ENCODE assay signal across 1 cellular context in the genomic region with DNA sequence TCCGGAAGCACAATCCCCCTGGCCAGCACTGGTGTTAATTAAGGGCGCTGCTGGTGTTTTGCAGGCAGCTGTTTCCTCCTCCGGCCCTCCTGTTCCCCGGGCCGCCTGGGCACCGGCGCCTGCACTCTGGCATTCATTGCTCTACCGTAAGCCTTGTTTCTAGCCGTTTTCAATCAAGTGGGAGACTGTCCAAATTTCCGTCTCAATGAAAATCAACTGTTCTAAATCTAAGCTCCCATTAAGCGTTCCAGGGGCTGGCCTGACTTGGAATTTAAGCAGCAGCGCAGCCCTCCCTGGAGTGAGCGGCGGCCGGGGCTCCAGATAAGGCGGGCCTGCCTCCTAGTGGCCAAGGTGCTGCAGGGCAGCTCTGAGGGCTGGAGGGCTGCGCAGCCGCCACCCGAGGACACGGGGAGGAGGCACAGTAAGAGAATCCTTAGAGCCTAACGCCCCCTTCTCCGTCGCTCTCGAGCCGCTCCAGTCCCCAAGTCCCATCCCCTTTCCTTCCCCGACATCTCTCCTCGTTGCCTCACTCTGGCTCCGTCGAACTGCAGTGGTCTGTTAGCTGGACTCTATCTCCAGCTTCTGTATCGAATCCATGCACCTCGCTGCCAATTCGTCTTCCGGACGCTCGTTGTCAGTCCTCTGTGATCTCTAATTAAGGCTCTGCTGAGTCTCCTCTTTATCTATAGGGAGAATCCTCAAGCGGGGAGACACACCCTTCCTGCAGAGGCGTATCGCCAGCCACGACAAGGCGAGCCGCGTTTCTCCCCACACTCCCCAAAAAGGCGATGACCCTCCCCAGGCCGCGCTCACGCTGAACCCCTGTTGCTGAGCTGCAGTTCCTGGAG.
TF ChIP-seq lines count a peak whose summit lies in the region.

No MANE protein-coding gene starts in this region.

TF ChIP-seq in H1, 55 proteins besides CTCF, POLR2A, EP300 and RAD21 (continued from another document):
- no peak for TF ChIP-seq SP4 (IDR thresholded peaks at IDR 0.05; ENCODE audit: low read length)
- TF ChIP-seq BCL11A (IDR thresholded peaks at IDR 0.05; ENCODE audit: low read depth in 2 of 2, low read length in 2 of 2) = no peak
- 0 out of 2 replicates have a peak, but pooled peaks have one; percentile 31 for TF ChIP-seq JUND (IDR thresholded peaks at IDR 0.05; ENCODE audit: low read length)
- TF ChIP-seq CEBPB (IDR thresholded peaks at IDR 0.05; ENCODE audit: low read depth, low read length) = no peak
- TF ChIP-seq TCF12 (IDR thresholded peaks at IDR 0.05; ENCODE audit: low read depth, low read length) = no peak
- no peak for TF ChIP-seq RXRA (IDR thresholded peaks at IDR 0.05; ENCODE audit: insufficient read depth, low read depth, low read length)
- TF ChIP-seq CREB1 (IDR thresholded peaks at IDR 0.05) = no peak
- peak; percentile 63; the same call in 1 of the 2 replicates for TF ChIP-seq GTF2F1 (IDR thresholded peaks at IDR 0.05; ENCODE audit: borderline replicate concordance, low read depth, low read length)
- TF ChIP-seq TAF1 (IDR thresholded peaks at IDR 0.05; ENCODE audit: low read depth, low read length) = no peak
- TF ChIP-seq KDM4A (IDR thresholded peaks at IDR 0.05; ENCODE audit: low read depth, low read length, severe bottlenecking) = no peak
- no peak for TF ChIP-seq CHD2 (IDR thresholded peaks at IDR 0.05; ENCODE audit: low read length)
- no peak for TF ChIP-seq TBP (IDR thresholded peaks at IDR 0.05; ENCODE audit: low read depth, low read length)
- TF ChIP-seq EGR1 (IDR thresholded peaks at IDR 0.05; ENCODE audit: borderline replicate concordance, low read depth, low read length) = no peak
- TF ChIP-seq ASH2L (IDR thresholded peaks at IDR 0.05; ENCODE audit: low read length) = peak; percentile 79
- no peak for TF ChIP-seq CBX8 (IDR thresholded peaks at IDR 0.05; ENCODE audit: borderline replicate concordance, low read depth, low read length)
- TF ChIP-seq RBBP5 (IDR thresholded peaks at IDR 0.05; ENCODE audit: borderline replicate concordance, low read depth, low read length) = 0 out of 2 replicates have a peak, but pooled peaks have one; percentile 41
- TF ChIP-seq, protein P1, sequence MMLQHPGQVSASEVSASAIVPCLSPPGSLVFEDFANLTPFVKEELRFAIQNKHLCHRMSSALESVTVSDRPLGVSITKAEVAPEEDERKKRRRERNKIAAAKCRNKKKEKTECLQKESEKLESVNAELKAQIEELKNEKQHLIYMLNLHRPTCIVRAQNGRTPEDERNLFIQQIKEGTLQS (IDR thresholded peaks at IDR 0.05; ENCODE audit: insufficient read depth, low read depth, low read length) = no peak
- TF ChIP-seq SIN3A (conservative IDR thresholded peaks at IDR 0.05 in 1 of 2, IDR thresholded peaks at IDR 0.05 in 1 of 2; ENCODE audit: low read depth in 1 of 2, low read length in 2 of 2) = no peak
- no peak for TF ChIP-seq KDM1A (IDR thresholded peaks at IDR 0.05; ENCODE audit: borderline replicate concordance, low read length)
- TF ChIP-seq SIX5 (IDR thresholded peaks at IDR 0.05; ENCODE audit: low read depth, low read length) = no peak
- no peak for TF ChIP-seq BACH1 (IDR thresholded peaks at IDR 0.05; ENCODE audit: low read length)
- no peak for TF ChIP-seq SIRT6 (IDR thresholded peaks at IDR 0.05; ENCODE audit: low read length)
- TF ChIP-seq PHF8 (conservative IDR thresholded peaks at IDR 0.05; ENCODE audit: low read depth, low read length) = no peak; the same call in 1 of the 2 replicates
- no peak for TF ChIP-seq CBX5 (IDR thresholded peaks at IDR 0.05; ENCODE audit: low read depth, low read length)
- no peak for TF ChIP-seq CTBP2 (IDR thresholded peaks at IDR 0.05; ENCODE audit: borderline replicate concordance, insufficient read depth, insufficient read length, low read length)
- no peak for TF ChIP-seq SAP30 (IDR thresholded peaks at IDR 0.05; ENCODE audit: insufficient read depth, insufficient replicate concordance, low read length)
- TF ChIP-seq RFX5 (IDR thresholded peaks at IDR 0.05; ENCODE audit: borderline replicate concordance, low read depth, low read length) = no peak
- no peak for TF ChIP-seq JUN (IDR thresholded peaks at IDR 0.05; ENCODE audit: low read depth, low read length)
- no peak for TF ChIP-seq SP1 (IDR thresholded peaks at IDR 0.05; ENCODE audit: low read depth, low read length)
- TF ChIP-seq NRF1 (IDR thresholded peaks at IDR 0.05; ENCODE audit: low read depth, low read length) = peak; percentile 25; the same call in 1 of the 2 replicates
- no peak for TF ChIP-seq FOSL1 (IDR thresholded peaks at IDR 0.05; ENCODE audit: insufficient read depth, low read depth, low read length)
- TF ChIP-seq GABPA (IDR thresholded peaks at IDR 0.05; ENCODE audit: borderline replicate concordance, insufficient read depth, low read length) = no peak
- TF ChIP-seq HDAC2 (IDR thresholded peaks at IDR 0.05; ENCODE audit: borderline replicate concordance in 1 of 2, low read depth in 2 of 2, low read length in 2 of 2) = 0 out of 4 replicates have a peak, but pooled peaks of 1 of the 2 experiments have one; percentile 41
- no peak for TF ChIP-seq SP2 (IDR thresholded peaks at IDR 0.05; ENCODE audit: low read length)
- TF ChIP-seq POU5F1 (IDR thresholded peaks at IDR 0.05; ENCODE audit: low read depth, low read length) = no peak
- TF ChIP-seq, protein P2, sequence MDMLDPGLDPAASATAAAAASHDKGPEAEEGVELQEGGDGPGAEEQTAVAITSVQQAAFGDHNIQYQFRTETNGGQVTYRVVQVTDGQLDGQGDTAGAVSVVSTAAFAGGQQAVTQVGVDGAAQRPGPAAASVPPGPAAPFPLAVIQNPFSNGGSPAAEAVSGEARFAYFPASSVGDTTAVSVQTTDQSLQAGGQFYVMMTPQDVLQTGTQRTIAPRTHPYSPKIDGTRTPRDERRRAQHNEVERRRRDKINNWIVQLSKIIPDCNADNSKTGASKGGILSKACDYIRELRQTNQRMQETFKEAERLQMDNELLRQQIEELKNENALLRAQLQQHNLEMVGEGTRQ (IDR thresholded peaks at IDR 0.05; ENCODE audit: low read length) = no peak
- TF ChIP-seq, protein P3, sequence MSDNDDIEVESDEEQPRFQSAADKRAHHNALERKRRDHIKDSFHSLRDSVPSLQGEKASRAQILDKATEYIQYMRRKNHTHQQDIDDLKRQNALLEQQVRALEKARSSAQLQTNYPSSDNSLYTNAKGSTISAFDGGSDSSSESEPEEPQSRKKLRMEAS (IDR thresholded peaks at IDR 0.05) = peak; percentile 32; the same call in 1 of the 2 replicates
- TF ChIP-seq RNF2 (IDR thresholded peaks at IDR 0.05; ENCODE audit: borderline replicate concordance, low read depth, low read length, missing control alignments, poor library complexity, severe bottlenecking) = no peak
- TF ChIP-seq, protein P4, sequence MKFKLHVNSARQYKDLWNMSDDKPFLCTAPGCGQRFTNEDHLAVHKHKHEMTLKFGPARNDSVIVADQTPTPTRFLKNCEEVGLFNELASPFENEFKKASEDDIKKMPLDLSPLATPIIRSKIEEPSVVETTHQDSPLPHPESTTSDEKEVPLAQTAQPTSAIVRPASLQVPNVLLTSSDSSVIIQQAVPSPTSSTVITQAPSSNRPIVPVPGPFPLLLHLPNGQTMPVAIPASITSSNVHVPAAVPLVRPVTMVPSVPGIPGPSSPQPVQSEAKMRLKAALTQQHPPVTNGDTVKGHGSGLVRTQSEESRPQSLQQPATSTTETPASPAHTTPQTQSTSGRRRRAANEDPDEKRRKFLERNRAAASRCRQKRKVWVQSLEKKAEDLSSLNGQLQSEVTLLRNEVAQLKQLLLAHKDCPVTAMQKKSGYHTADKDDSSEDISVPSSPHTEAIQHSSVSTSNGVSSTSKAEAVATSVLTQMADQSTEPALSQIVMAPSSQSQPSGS (IDR thresholded peaks at IDR 0.05; ENCODE audit: low read length) = no peak
- peak; percentile 74 for TF ChIP-seq TEAD4 (IDR thresholded peaks at IDR 0.05; ENCODE audit: low read depth, low read length)
- TF ChIP-seq CHD1 (IDR thresholded peaks at IDR 0.05; ENCODE audit: low read depth, low read length) = no peak
- TF ChIP-seq, protein P5, sequence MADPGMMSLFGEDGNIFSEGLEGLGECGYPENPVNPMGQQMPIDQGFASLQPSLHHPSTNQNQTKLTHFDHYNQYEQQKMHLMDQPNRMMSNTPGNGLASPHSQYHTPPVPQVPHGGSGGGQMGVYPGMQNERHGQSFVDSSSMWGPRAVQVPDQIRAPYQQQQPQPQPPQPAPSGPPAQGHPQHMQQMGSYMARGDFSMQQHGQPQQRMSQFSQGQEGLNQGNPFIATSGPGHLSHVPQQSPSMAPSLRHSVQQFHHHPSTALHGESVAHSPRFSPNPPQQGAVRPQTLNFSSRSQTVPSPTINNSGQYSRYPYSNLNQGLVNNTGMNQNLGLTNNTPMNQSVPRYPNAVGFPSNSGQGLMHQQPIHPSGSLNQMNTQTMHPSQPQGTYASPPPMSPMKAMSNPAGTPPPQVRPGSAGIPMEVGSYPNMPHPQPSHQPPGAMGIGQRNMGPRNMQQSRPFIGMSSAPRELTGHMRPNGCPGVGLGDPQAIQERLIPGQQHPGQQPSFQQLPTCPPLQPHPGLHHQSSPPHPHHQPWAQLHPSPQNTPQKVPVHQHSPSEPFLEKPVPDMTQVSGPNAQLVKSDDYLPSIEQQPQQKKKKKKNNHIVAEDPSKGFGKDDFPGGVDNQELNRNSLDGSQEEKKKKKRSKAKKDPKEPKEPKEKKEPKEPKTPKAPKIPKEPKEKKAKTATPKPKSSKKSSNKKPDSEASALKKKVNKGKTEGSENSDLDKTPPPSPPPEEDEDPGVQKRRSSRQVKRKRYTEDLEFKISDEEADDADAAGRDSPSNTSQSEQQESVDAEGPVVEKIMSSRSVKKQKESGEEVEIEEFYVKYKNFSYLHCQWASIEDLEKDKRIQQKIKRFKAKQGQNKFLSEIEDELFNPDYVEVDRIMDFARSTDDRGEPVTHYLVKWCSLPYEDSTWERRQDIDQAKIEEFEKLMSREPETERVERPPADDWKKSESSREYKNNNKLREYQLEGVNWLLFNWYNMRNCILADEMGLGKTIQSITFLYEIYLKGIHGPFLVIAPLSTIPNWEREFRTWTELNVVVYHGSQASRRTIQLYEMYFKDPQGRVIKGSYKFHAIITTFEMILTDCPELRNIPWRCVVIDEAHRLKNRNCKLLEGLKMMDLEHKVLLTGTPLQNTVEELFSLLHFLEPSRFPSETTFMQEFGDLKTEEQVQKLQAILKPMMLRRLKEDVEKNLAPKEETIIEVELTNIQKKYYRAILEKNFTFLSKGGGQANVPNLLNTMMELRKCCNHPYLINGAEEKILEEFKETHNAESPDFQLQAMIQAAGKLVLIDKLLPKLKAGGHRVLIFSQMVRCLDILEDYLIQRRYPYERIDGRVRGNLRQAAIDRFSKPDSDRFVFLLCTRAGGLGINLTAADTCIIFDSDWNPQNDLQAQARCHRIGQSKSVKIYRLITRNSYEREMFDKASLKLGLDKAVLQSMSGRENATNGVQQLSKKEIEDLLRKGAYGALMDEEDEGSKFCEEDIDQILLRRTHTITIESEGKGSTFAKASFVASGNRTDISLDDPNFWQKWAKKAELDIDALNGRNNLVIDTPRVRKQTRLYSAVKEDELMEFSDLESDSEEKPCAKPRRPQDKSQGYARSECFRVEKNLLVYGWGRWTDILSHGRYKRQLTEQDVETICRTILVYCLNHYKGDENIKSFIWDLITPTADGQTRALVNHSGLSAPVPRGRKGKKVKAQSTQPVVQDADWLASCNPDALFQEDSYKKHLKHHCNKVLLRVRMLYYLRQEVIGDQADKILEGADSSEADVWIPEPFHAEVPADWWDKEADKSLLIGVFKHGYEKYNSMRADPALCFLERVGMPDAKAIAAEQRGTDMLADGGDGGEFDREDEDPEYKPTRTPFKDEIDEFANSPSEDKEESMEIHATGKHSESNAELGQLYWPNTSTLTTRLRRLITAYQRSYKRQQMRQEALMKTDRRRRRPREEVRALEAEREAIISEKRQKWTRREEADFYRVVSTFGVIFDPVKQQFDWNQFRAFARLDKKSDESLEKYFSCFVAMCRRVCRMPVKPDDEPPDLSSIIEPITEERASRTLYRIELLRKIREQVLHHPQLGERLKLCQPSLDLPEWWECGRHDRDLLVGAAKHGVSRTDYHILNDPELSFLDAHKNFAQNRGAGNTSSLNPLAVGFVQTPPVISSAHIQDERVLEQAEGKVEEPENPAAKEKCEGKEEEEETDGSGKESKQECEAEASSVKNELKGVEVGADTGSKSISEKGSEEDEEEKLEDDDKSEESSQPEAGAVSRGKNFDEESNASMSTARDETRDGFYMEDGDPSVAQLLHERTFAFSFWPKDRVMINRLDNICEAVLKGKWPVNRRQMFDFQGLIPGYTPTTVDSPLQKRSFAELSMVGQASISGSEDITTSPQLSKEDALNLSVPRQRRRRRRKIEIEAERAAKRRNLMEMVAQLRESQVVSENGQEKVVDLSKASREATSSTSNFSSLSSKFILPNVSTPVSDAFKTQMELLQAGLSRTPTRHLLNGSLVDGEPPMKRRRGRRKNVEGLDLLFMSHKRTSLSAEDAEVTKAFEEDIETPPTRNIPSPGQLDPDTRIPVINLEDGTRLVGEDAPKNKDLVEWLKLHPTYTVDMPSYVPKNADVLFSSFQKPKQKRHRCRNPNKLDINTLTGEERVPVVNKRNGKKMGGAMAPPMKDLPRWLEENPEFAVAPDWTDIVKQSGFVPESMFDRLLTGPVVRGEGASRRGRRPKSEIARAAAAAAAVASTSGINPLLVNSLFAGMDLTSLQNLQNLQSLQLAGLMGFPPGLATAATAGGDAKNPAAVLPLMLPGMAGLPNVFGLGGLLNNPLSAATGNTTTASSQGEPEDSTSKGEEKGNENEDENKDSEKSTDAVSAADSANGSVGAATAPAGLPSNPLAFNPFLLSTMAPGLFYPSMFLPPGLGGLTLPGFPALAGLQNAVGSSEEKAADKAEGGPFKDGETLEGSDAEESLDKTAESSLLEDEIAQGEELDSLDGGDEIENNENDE (IDR thresholded peaks at IDR 0.05; ENCODE audit: insufficient replicate concordance, low read length) = no peak
- TF ChIP-seq YY1 (IDR thresholded peaks at IDR 0.05; ENCODE audit: low read depth, low read length) = no peak
- no peak for TF ChIP-seq TAF7 (optimal IDR thresholded peaks at IDR 0.05; ENCODE audit: borderline replicate concordance, low read depth, low read length)
- no peak for TF ChIP-seq MAFK (IDR thresholded peaks at IDR 0.05; ENCODE audit: low read depth, low read length)
- TF ChIP-seq EZH2 (IDR thresholded peaks at IDR 0.05; ENCODE audit: low read depth, low read length, severe bottlenecking) = peak; percentile 40
- TF ChIP-seq SRF (IDR thresholded peaks at IDR 0.05; ENCODE audit: low read depth, low read length) = no peak
- TF ChIP-seq NANOG (IDR thresholded peaks at IDR 0.05; ENCODE audit: insufficient read depth, low read depth, low read length, poor library complexity, severe bottlenecking) = peak; percentile 12
- TF ChIP-seq, protein P6, sequence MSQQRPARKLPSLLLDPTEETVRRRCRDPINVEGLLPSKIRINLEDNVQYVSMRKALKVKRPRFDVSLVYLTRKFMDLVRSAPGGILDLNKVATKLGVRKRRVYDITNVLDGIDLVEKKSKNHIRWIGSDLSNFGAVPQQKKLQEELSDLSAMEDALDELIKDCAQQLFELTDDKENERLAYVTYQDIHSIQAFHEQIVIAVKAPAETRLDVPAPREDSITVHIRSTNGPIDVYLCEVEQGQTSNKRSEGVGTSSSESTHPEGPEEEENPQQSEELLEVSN (IDR thresholded peaks at IDR 0.05) = 0 out of 2 replicates have a peak, but pooled peaks have one; percentile 7
TF ChIP-seq in H1: peak in this region for 12.
